Comparison of ENCODE assay signal across 23 cellular contexts in the genomic region with DNA sequence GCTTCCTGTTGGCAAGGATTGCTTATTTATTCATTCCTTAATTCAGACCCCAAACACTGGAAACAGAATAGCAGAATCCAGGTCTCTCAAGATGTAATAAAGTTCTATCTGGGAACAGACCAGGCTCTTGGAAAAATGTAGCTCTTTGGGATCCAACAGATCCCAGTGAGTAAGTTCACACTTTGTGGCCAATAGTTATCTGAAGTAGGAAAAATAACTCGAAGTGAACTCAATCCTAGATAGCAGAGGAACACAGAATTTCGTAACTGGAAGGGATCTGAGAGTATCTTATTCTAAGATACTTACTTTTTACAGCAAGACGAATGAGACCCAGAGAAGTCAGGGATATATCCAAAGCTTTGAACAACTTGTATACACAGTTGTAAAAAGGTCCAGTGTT.
"Had no signal": no experiment of that assay in that cellular context is flagged by ENCODE, and none has a peak within 500 bp of the region (broad histone marks: within the 10 kb centered on the region; RNA-seq: fewer than 3 reads in every experiment).

No MANE protein-coding gene starts in this region.

- H3K4me3 ChIP-seq: K562, SJCRH30 had no signal

- ATAC-seq: K562, SK-N-SH treated with all-trans-retinoic acid at 6 μM for 48 hours had no signal

- DNase-seq: Kasumi-1, MM.1S, NCI-H1092 treated with DMSO at 0.1 percent for 48 hours, NCI-H1436, NCI-H187, NCI-H2029, NCI-H2081 treated with DMSO at 0.1 percent for 48 hours, NCI-H2171, NCI-H226, NCI-H446, NCI-H510A, NCI-H524 treated with DMSO at 0.1 percent for 48 hours, NCI-H774, RPMI8226, SHP77 treated with DMSO at 0.1 percent for 48 hours, SJCRH30 had no signal

- H3K9me3 ChIP-seq: SJCRH30 had no signal

- FAIRE-seq: HTR-8/SVneo, K562, RCC 7860 had no signal

- H3K4me3 Mint-ChIP-seq: IgD-negative memory B cell had no signal

- H3K4me1 Mint-ChIP-seq: IgD-negative memory B cell had no signal

- H3K27me3 ChIP-seq: SJCRH30 had no signal

- H3K4me1 ChIP-seq: SJCRH30 had no signal

- H3K9ac ChIP-seq: KMS-11 had no signal

- H3K9me3 Mint-ChIP-seq: IgD-negative memory B cell had no signal

- H3K4me2 ChIP-seq: KMS-11 had no signal

- H3K27ac ChIP-seq: HL-60, KMS-11, SJCRH30 had no signal
